ENCODE assay signal across 14 cellular contexts in genomic region chr12:2295941-2296461, GRCh38.
A peak's percentile ranks its signal among the peaks of the same experiment; 100 is the strongest.
DNase-seq lines count a peak whose midpoint lies in the region; ATAC-seq, FAIRE-seq and TF ChIP-seq lines count a peak whose summit lies in the region.
"Had no signal": no experiment of that assay in that cellular context is flagged by ENCODE, and none has a peak within 500 bp of the region (broad histone marks: within the 10 kb centered on the region; RNA-seq: fewer than 3 reads in every experiment).

No MANE protein-coding gene starts in this region.

- H3K36me3 ChIP-seq in BJ (ENCODE audit: control insufficient read depth, insufficient read depth, low read length) = no peaks in the 10 kb centered on the region
- no peaks in the 10 kb centered on the region for H3K36me3 ChIP-seq in bronchial epithelial cell (ENCODE audit: control insufficient read depth, insufficient read depth, low read length)
- no peaks in the 10 kb centered on the region for H3K36me3 ChIP-seq in lung (ENCODE audit: control insufficient read depth in 2 of 2, insufficient read depth in 2 of 2, low read length in 2 of 2)
- H3K36me3 ChIP-seq in A673 (ENCODE audit: insufficient read depth, low read length, poor library complexity, severe bottlenecking) = no peaks in the 10 kb centered on the region
- H3K36me3 ChIP-seq: colonic mucosa, heart left ventricle had no signal

- ATAC-seq in lung (ENCODE audit: insufficient read depth, low FRiP score) = no peak
- ATAC-seq in left colon = no peak
- ATAC-seq: heart left ventricle, PC-3 had no signal

- WGBS in lung, 2 donors = 26 to 39% methylated on average over 3 of the region's 3 CpGs

- peak; percentile 64 for FAIRE-seq in bronchial epithelial cell (lab: Jason Lieb, UNC)

- intact Hi-C loops in A673 (cut with micrococcal nuclease; ENCODE audit: unreplicated experiment) = no loop called here
- intact Hi-C loops in left colon (cut with DNase I, micrococcal nuclease) = no loop called here

- BruUV-seq in A673 (replicated peaks; lab: Mats Ljungman, UMichigan) = no TSS peak

- peak overlapping the region; percentile 13 to 37 for H3K27ac ChIP-seq in lung (ENCODE audit: low read depth in 1 of 2, low read length in 1 of 2)
- H3K27ac ChIP-seq in A673 (ENCODE audit: low read depth, low read length, poor library complexity, severe bottlenecking) = no peak overlapping the region
- H3K27ac ChIP-seq: colonic mucosa had no signal

- DNase-seq in BJ (ENCODE audit: low read depth) (peak; percentile 56), M059J (ENCODE audit: low read depth) (peak; percentile 80), bronchial epithelial cell (ENCODE audit: low read depth) (peak; percentile 29), lung (ENCODE audit: low spot score) (no peak), A673 (ENCODE audit: low spot score) (no peak), activated gamma-delta T cell treated with Interleukin-2 at 50 U/mL for 16 hours (no peak), left colon (no peak)
- no peak for DNase-seq in stimulated activated CD4-positive, alpha-beta T cell treated with anti-CD3 and anti-CD28 coated beads, Interleukin-15, amount 100 ng/mL, for 24 hours
- DNase-seq: activated T-cell treated with anti-CD3 and anti-CD28 coated beads, Interleukin-2, amount 50 U/mL, for 24 hours; colonic mucosa; heart left ventricle; NCI-H2029; PC-3 had no signal

- POLR2A ChIA-PET in BJ (lab: Charles Lee) = no interaction called here
- POLR2A ChIA-PET in A673 (lab: Charles Lee; ENCODE audit: low non-redundant PET) = no interaction called here

- TF ChIP-seq CTCF in BJ (IDR thresholded peaks at IDR 0.05; ENCODE audit: insufficient read depth, low read depth, low read length) (peak; percentile 22), bronchial epithelial cell (IDR thresholded peaks at IDR 0.05; ENCODE audit: insufficient read depth, low read length, severe bottlenecking) (no peak), lung (IDR thresholded peaks at IDR 0.05; ENCODE audit: control extremely low read depth, extremely low read depth) (no peak), A673 (conservative IDR thresholded peaks at IDR 0.05; ENCODE audit: low read depth, low read length) (no peak)

- H3K4me3 ChIP-seq in BJ (ENCODE audit: low read depth, low read length) (no peak overlapping the region), bronchial epithelial cell (ENCODE audit: low read depth, low read length) (no peak overlapping the region), lung (no peak overlapping the region), A673 (ENCODE audit: low read depth, low read length, poor library complexity, severe bottlenecking) (no peak overlapping the region)
- H3K4me3 ChIP-seq: colonic mucosa, heart left ventricle, smooth muscle cell had no signal

- H3K27me3 ChIP-seq in BJ (ENCODE audit: control insufficient read depth, insufficient read depth, low read length) = no peaks in the 10 kb centered on the region
- no peaks in the 10 kb centered on the region for H3K27me3 ChIP-seq in bronchial epithelial cell (ENCODE audit: control insufficient read depth, insufficient read depth, low read length)
- no peaks in the 10 kb centered on the region for H3K27me3 ChIP-seq in lung (ENCODE audit: control insufficient read depth, insufficient read depth)
- H3K27me3 ChIP-seq in A673 (replicated peaks; ENCODE audit: insufficient read depth, low read depth, low read length, poor library complexity) = no peaks in the 10 kb centered on the region
- H3K27me3 ChIP-seq: colonic mucosa, heart left ventricle had no signal

- peaks cover 6 to 7% of the 10 kb centered on the region in 2 donors for H3K4me1 ChIP-seq in lung (ENCODE audit: control insufficient read depth in 2 of 2, insufficient read depth in 2 of 2, low read length in 2 of 2)
- H3K4me1 ChIP-seq in A673 (ENCODE audit: insufficient read depth, low read length, poor library complexity, severe bottlenecking) = peaks cover 5% of the 10 kb centered on the region
- H3K4me1 ChIP-seq: colonic mucosa had no signal

- CTCF ChIA-PET in BJ (lab: Yijun Ruan, JAX) (no interaction called here), A673 (lab: Charles Lee) (no interaction called here)

- H3K9me3 ChIP-seq in lung (ENCODE audit: control insufficient read depth in 2 of 2, insufficient read depth in 1 of 2, low read length in 1 of 2) = no peaks in the 10 kb centered on the region
- H3K9me3 ChIP-seq in A673 (ENCODE audit: low read depth, low read length, poor library complexity, severe bottlenecking) = no peaks in the 10 kb centered on the region
- H3K9me3 ChIP-seq: colonic mucosa, heart left ventricle had no signal

Comparison
In these comparisons a context has a peak if more than half of its experiments do, and no peak if none do; other contexts are left out.
1. DNase-seq: peak in BJ (single experiment), M059J (single experiment) and bronchial epithelial cell (single experiment); none in lung (single experiment), A673 (single experiment), activated gamma-delta T cell treated with Interleukin-2 at 50 U/mL for 16 hours (single experiment), stimulated activated CD4-positive, alpha-beta T cell treated with anti-CD3 and anti-CD28 coated beads, Interleukin-15, amount 100 ng/mL, for 24 hours (single experiment) and left colon (0 of 2).